ENCODE assay signal across 8 cellular contexts in genomic region chr16:89325861-89326471, GRCh38.
DNase-seq lines count a peak whose midpoint lies in the region; TF ChIP-seq lines count a peak whose summit lies in the region.

No MANE protein-coding gene starts in this region.

- no peak overlapping the region for H2AFZ ChIP-seq in mesenchymal stem cell (ENCODE audit: low read depth, low read length)

- peak overlapping the region; percentile 37 for H3K4me2 ChIP-seq in mesenchymal stem cell (ENCODE audit: low read length, poor library complexity, severe bottlenecking)

- H3K23ac ChIP-seq in mesenchymal stem cell (ENCODE audit: low read length in 2 of 2): peak overlapping the region in 1 of 2 experiments; percentile 88

- no peaks in the 10 kb centered on the region for H3K27me3 Mint-ChIP-seq in type B pancreatic cell

- TF ChIP-seq CTCF in AG04450 (IDR thresholded peaks at IDR 0.05; ENCODE audit: low read depth, low read length): no peak
- no peak for TF ChIP-seq CTCF in GM13976 (IDR thresholded peaks at IDR 0.05; ENCODE audit: borderline replicate concordance, control extremely low read depth, extremely low read depth, insufficient read depth, missing control alignments)
- TF ChIP-seq CTCF in dorsolateral prefrontal cortex (IDR thresholded peaks at IDR 0.05 in 54 of 56, conservative IDR thresholded peaks at IDR 0.05 in 2 of 56; ENCODE audit: low read depth in 1 of 56, partially characterized antibody in 56 of 56): peak in 1 of 56 donors; percentile 26
- no peak for TF ChIP-seq CTCF in type B pancreatic cell (conservative IDR thresholded peaks at IDR 0.05)

- peak overlapping the region; percentile 68 for H2BK5ac ChIP-seq in mesenchymal stem cell (ENCODE audit: low read depth, low read length, poor library complexity, severe bottlenecking)

- H3K4me1 ChIP-seq in SJSA1 (replicated peaks) (peaks cover 64% of the 10 kb centered on the region), mesenchymal stem cell (ENCODE audit: control insufficient read depth, insufficient read depth, low read depth, low read length) (peaks cover 64% of the 10 kb centered on the region)

- DNase-seq in AG04450 (ENCODE audit: low read depth, low spot score): peak; percentile 77
- DNase-seq in GM13976 (ENCODE audit: low spot score): peak; percentile 72
- DNase-seq in SJSA1 (ENCODE audit: low read depth in 1 of 2, low spot score in 2 of 2): peak; percentile 75 to 79
- peak in 7 of 10 donors; percentile 59 to 80 (median 65) for DNase-seq in dorsolateral prefrontal cortex
- DNase-seq in mesenchymal stem cell: peak; percentile 95
- DNase-seq in type B pancreatic cell (ENCODE audit: extremely low spot score, unreplicated experiment): no peak
- DNase-seq in stimulated activated CD4-positive, alpha-beta T cell treated with anti-CD3 and anti-CD28 coated beads, Interleukin-4, amount 100 ng/mL, for 1 hour: no peak
- no peak for DNase-seq in activated CD4-positive, alpha-beta T cell treated with anti-CD3 and anti-CD28 coated beads, Interleukin-2, amount 50 U/mL, for 48 hours

- H3K36me3 ChIP-seq in SJSA1: peaks cover 19% of the 10 kb centered on the region
- H3K36me3 ChIP-seq in mesenchymal stem cell (ENCODE audit: control insufficient read depth in 1 of 2, insufficient read depth in 2 of 2, low read depth in 1 of 2, low read length in 2 of 2): peaks cover 9 to 11% of the 10 kb centered on the region in 2 experiments

- H3K36me3 Mint-ChIP-seq in type B pancreatic cell: peaks cover 15% of the 10 kb centered on the region

- H3K9ac ChIP-seq in mesenchymal stem cell (ENCODE audit: low read length): peak overlapping the region; percentile 80

- H3K18ac ChIP-seq in mesenchymal stem cell (ENCODE audit: low read depth in 1 of 2, low read length in 2 of 2): peak overlapping the region; percentile 77 to 87

- CTCF ChIA-PET in AG04450 (lab: Charles Lee): interaction anchor here (1.2 kb wide), 1 partner anchor 185 kb away, joined by 3 read pairs; no protein-coding TSS in a partner anchor

- H3K4me1 Mint-ChIP-seq in type B pancreatic cell (ENCODE audit: unreplicated experiment): peaks cover 62% of the 10 kb centered on the region

- H3K27ac ChIP-seq in AG04450 (ENCODE audit: low read depth, low read length) (peak overlapping the region; percentile 99), SJSA1 (peak overlapping the region; percentile 81), dorsolateral prefrontal cortex (peak overlapping the region in 58 of 59 donors; percentile 41 to 90 (median 79)), mesenchymal stem cell (ENCODE audit: low read length, poor library complexity, severe bottlenecking) (peak overlapping the region; percentile 76)

- peak overlapping the region; percentile 82 for H3K27ac Mint-ChIP-seq in type B pancreatic cell

- H2BK120ac ChIP-seq in mesenchymal stem cell (ENCODE audit: low read depth, low read length): peak overlapping the region; percentile 75

- peak overlapping the region; percentile 99 for H4K91ac ChIP-seq in mesenchymal stem cell (ENCODE audit: low read length)

- no peaks in the 10 kb centered on the region for H3K9me3 Mint-ChIP-seq in type B pancreatic cell

- H3K27me3 ChIP-seq in AG04450 (ENCODE audit: control insufficient read depth, insufficient read depth, low read length): no peaks in the 10 kb centered on the region
- H3K27me3 ChIP-seq in SJSA1 (replicated peaks): no peaks in the 10 kb centered on the region
- no peaks in the 10 kb centered on the region for H3K27me3 ChIP-seq in dorsolateral prefrontal cortex
- H3K27me3 ChIP-seq in mesenchymal stem cell (ENCODE audit: control insufficient read depth in 1 of 2, insufficient read depth in 1 of 2, low read length in 2 of 2): no peaks in the 10 kb centered on the region

- in situ Hi-C loops in GM13976 (cut with MboI; ENCODE audit: low sequenced_read_pairs, unreplicated experiment): no loop called here

- peak overlapping the region; percentile 93 to 100 for H3K4ac ChIP-seq in mesenchymal stem cell (ENCODE audit: low read depth in 1 of 2, low read length in 2 of 2)

- peak overlapping the region; percentile 73 for H3K4me3 Mint-ChIP-seq in type B pancreatic cell

- peak overlapping the region in 1 of 2 experiments; percentile 64 for H3K14ac ChIP-seq in mesenchymal stem cell (ENCODE audit: low read length in 2 of 2)

- WGBS in mesenchymal stem cell: 13% methylated on average over 17 of the region's 18 CpGs

- peak overlapping the region; percentile 88 to 99 for H2BK12ac ChIP-seq in mesenchymal stem cell (ENCODE audit: low read length in 2 of 2)

- H3K9me3 ChIP-seq in AG04450 (ENCODE audit: control insufficient read depth, insufficient read depth, low read length) (peaks cover 6% of the 10 kb centered on the region; the same call in 1 of the 2 replicates), SJSA1 (replicated peaks) (no peaks in the 10 kb centered on the region), mesenchymal stem cell (ENCODE audit: control insufficient read depth, low read length) (no peaks in the 10 kb centered on the region)

- H2AK5ac ChIP-seq in mesenchymal stem cell (ENCODE audit: low read length, severe bottlenecking): peak overlapping the region; percentile 23

- peak overlapping the region; percentile 99 for H4K8ac ChIP-seq in mesenchymal stem cell (ENCODE audit: low read length)

- intact Hi-C loops in dorsolateral prefrontal cortex (cut with DNase I): no loop called here

- POLR2A ChIA-PET in AG04450 (lab: Yijun Ruan, JAX): interaction anchor here (0.8 kb wide), 1 partner anchor 39 kb away, joined by 4 read pairs; no protein-coding TSS in a partner anchor

- no peak overlapping the region for H2BK15ac ChIP-seq in mesenchymal stem cell (ENCODE audit: low read depth, poor library complexity, severe bottlenecking)

- peaks cover 5% of the 10 kb centered on the region for H3K79me1 ChIP-seq in mesenchymal stem cell (replicated peaks; ENCODE audit: low read length, poor library complexity, severe bottlenecking)

- peak overlapping the region; percentile 13 for H3K4me3 ChIP-seq in AG04450 (ENCODE audit: low read depth, low read length)
- H3K4me3 ChIP-seq in SJSA1: no peak overlapping the region
- H3K4me3 ChIP-seq in dorsolateral prefrontal cortex: peak overlapping the region in 38 of 59 donors; percentile 2 to 42 (median 22)
- H3K4me3 ChIP-seq in mesenchymal stem cell (ENCODE audit: insufficient read depth in 1 of 2, low read depth in 1 of 2, low read length in 2 of 2): peak overlapping the region in 1 of 2 experiments; percentile 30

Comparison
In these comparisons a context has a peak if more than half of its experiments do, and no peak if none do; other contexts are left out.
1. DNase-seq: peak in AG04450 (single experiment), GM13976 (single experiment), SJSA1 (2 of 2), dorsolateral prefrontal cortex (7 of 10) and mesenchymal stem cell (single experiment); none in type B pancreatic cell (single experiment), stimulated activated CD4-positive, alpha-beta T cell treated with anti-CD3 and anti-CD28 coated beads, Interleukin-4, amount 100 ng/mL, for 1 hour (single experiment) and activated CD4-positive, alpha-beta T cell treated with anti-CD3 and anti-CD28 coated beads, Interleukin-2, amount 50 U/mL, for 48 hours (0 of 2).
2. Peak in every context shown above with its lines, with median percentiles within 50 percentile points of each other: H3K27ac ChIP-seq.